12 cellular contexts compared by ENCODE assay signal in genomic region chr3:195030791-195031321, GRCh38.
DNase-seq lines count a peak whose midpoint lies in the region; ATAC-seq and TF ChIP-seq lines count a peak whose summit lies in the region.
"Had no signal": no experiment of that assay in that cellular context is flagged by ENCODE, and none has a peak within 500 bp of the region (broad histone marks: within the 10 kb centered on the region; RNA-seq: fewer than 3 reads in every experiment).

No MANE protein-coding gene starts in this region.

- H3K27ac ChIP-seq in left lung (peak overlapping the region; percentile 33 to 68), tibial artery (no peak overlapping the region)

- H3K9me3 Mint-ChIP-seq in type B pancreatic cell = no peaks in the 10 kb centered on the region

- DNase-seq in LoVo (ENCODE audit: low spot score) = peak; percentile 43
- peak; percentile 67 for DNase-seq in astrocyte of the spinal cord (ENCODE audit: low read depth, low spot score)
- DNase-seq in left lung = no peak
- DNase-seq in type B pancreatic cell (ENCODE audit: extremely low spot score, unreplicated experiment) = no peak
- no peak for DNase-seq in tibial artery
- DNase-seq in NCI-H1092 (lab: John Stamatoyannopoulos, UW) = no peak
- DNase-seq in OCI-M1 (lab: John Stamatoyannopoulos, UW) = no peak
- DNase-seq: activated CD8-positive, alpha-beta memory T cell treated with anti-CD3 and anti-CD28 coated beads, Interleukin-2, amount 10 ng/mL, durations not matched to agents 7 days and 5 days; cortex of kidney; HCEC 1CT; KG1; SHP77 had no signal

- in situ Hi-C loops in astrocyte of the spinal cord (cut with HindIII; ENCODE audit: low sequenced_read_pairs) = no loop called here

- H3K36me3 Mint-ChIP-seq in type B pancreatic cell = no peaks in the 10 kb centered on the region
- H3K36me3 Mint-ChIP-seq: activated CD8-positive, alpha-beta memory T cell treated with anti-CD3 and anti-CD28 coated beads, Interleukin-2, amount 10 ng/mL, durations not matched to agents 7 days and 5 days had no signal

- peak; percentile 43 for ATAC-seq in left lung
- ATAC-seq: activated CD8-positive, alpha-beta memory T cell treated with anti-CD3 and anti-CD28 coated beads, Interleukin-2, amount 10 ng/mL, durations not matched to agents 7 days and 5 days had no signal

- no peaks in the 10 kb centered on the region for H3K4me1 ChIP-seq in left lung
- no peaks in the 10 kb centered on the region for H3K4me1 ChIP-seq in tibial artery

- intact Hi-C loops in left lung (cut with DNase I) (no loop called here), tibial artery (cut with DNase I; ENCODE audit: low total_unique reads) (no loop called here)

- H3K27me3 ChIP-seq in left lung (no peaks in the 10 kb centered on the region), tibial artery (peaks cover 0 to 8% of the 10 kb centered on the region in 2 donors)

- peaks cover 7% of the 10 kb centered on the region for H3K27me3 Mint-ChIP-seq in type B pancreatic cell
- H3K27me3 Mint-ChIP-seq: activated CD8-positive, alpha-beta memory T cell treated with anti-CD3 and anti-CD28 coated beads, Interleukin-2, amount 10 ng/mL, durations not matched to agents 7 days and 5 days had no signal

- peaks cover 34% of the 10 kb centered on the region for H3K4me1 Mint-ChIP-seq in type B pancreatic cell (ENCODE audit: unreplicated experiment)
- H3K4me1 Mint-ChIP-seq: activated CD8-positive, alpha-beta memory T cell treated with anti-CD3 and anti-CD28 coated beads, Interleukin-2, amount 10 ng/mL, durations not matched to agents 7 days and 5 days had no signal

- TF ChIP-seq CTCF in astrocyte of the spinal cord (IDR thresholded peaks at IDR 0.05; ENCODE audit: low read depth, low read length) = no peak
- no peak for TF ChIP-seq CTCF in left lung (IDR thresholded peaks at IDR 0.05)
- no peak for TF ChIP-seq CTCF in type B pancreatic cell (conservative IDR thresholded peaks at IDR 0.05)
- no peak for TF ChIP-seq CTCF in tibial artery (IDR thresholded peaks at IDR 0.05)

- peak overlapping the region; percentile 49 for H3K4me3 Mint-ChIP-seq in type B pancreatic cell
- H3K4me3 Mint-ChIP-seq: activated CD8-positive, alpha-beta memory T cell treated with anti-CD3 and anti-CD28 coated beads, Interleukin-2, amount 10 ng/mL, durations not matched to agents 7 days and 5 days had no signal

- H3K9me3 ChIP-seq in left lung (no peaks in the 10 kb centered on the region), tibial artery (no peaks in the 10 kb centered on the region)

- H3K4me3 ChIP-seq in astrocyte of the spinal cord (ENCODE audit: low read depth, low read length) (no peak overlapping the region), left lung (no peak overlapping the region), tibial artery (no peak overlapping the region)

- H3K27ac Mint-ChIP-seq in type B pancreatic cell = peak overlapping the region; percentile 86
- H3K27ac Mint-ChIP-seq: activated CD8-positive, alpha-beta memory T cell treated with anti-CD3 and anti-CD28 coated beads, Interleukin-2, amount 10 ng/mL, durations not matched to agents 7 days and 5 days had no signal

- H3K36me3 ChIP-seq in left lung (no peaks in the 10 kb centered on the region), tibial artery (no peaks in the 10 kb centered on the region)

Comparison
In these comparisons a context has a peak if more than half of its experiments do, and no peak if none do; other contexts are left out.
1. DNase-seq: peak in LoVo (single experiment) and astrocyte of the spinal cord (single experiment); none in left lung (0 of 2), type B pancreatic cell (single experiment), tibial artery (0 of 2), NCI-H1092 (single experiment) and OCI-M1 (single experiment).
2. H3K27ac ChIP-seq: peak in left lung (2 of 2); none in tibial artery (0 of 2).